26 cellular contexts compared by ENCODE assay signal in the genomic region with DNA sequence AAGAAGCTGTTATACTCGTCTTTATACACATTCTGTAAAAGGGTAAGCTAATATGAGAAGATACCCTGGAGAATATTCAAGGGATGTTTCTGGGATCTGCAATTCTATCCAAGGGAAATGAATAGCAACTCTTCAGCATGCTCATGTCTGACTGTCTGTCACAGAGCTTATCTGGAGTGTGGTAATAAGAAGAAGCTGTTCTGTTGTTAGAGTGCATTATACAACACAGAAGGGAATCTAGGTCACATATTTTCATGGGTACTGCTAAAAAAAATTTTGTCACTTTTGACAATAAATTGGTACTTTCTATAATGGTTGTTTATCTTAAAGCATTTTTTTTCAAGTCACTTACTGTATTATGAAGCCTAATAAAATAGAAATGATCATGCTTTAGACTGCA.
"Had no signal": no experiment of that assay in that cellular context is flagged by ENCODE, and none has a peak within 500 bp of the region (broad histone marks: within the 10 kb centered on the region; RNA-seq: fewer than 3 reads in every experiment).

No MANE protein-coding gene starts in this region.

- H3K4me1 ChIP-seq: adrenal gland, ascending aorta, pancreas, prostate gland, right lobe of liver, thyroid gland, upper lobe of left lung had no signal

- DNase-seq: activated CD4-positive, alpha-beta T cell treated with anti-CD3 and anti-CD28 coated beads for 4 hours; activated CD4-positive, alpha-beta T cell treated with anti-CD3 and anti-CD28 coated beads, Interleukin-2, amount 50 U/mL, for 48 hours; activated CD4-positive, CD25-positive, alpha-beta regulatory T cell; activated CD8-positive, alpha-beta memory T cell treated with anti-CD3 and anti-CD28 coated beads for 24 hours; activated effector memory CD4-positive, alpha-beta T cell treated with anti-CD3 and anti-CD28 coated beads, Interleukin-2, amount 50 U/mL, for 16 hours; activated naive CD4-positive, alpha-beta T cell treated with anti-CD3 and anti-CD28 coated beads for 36 hours; activated naive CD8-positive, alpha-beta T cell treated with anti-CD3 and anti-CD28 coated beads for 36 hours; adrenal gland; mammary epithelial cell; nephron progenitor cell; pancreas; right lobe of liver; stimulated activated CD4-positive, alpha-beta T cell treated with anti-CD3 and anti-CD28 coated beads, Interleukin-12 subunit alpha, Interleukin-12 subunit beta, amount 100 ng/mL, for 4 hours; stimulated activated CD4-positive, alpha-beta T cell treated with anti-CD3 and anti-CD28 coated beads, Interleukin-4, amount 100 ng/mL, for 1 hour; substantia nigra; T-cell; thyroid gland; upper lobe of left lung had no signal

- H3K4me3 ChIP-seq: adrenal gland, ascending aorta, cardiac muscle cell, pancreas, prostate gland, right lobe of liver, skin epidermis, thyroid gland, upper lobe of left lung had no signal

- H3K9me3 Mint-ChIP-seq: activated naive CD4-positive, alpha-beta T cell treated with anti-CD3 and anti-CD28 coated beads for 36 hours; activated naive CD8-positive, alpha-beta T cell treated with anti-CD3 and anti-CD28 coated beads for 36 hours; brain; nephron progenitor cell; stimulated activated naive CD8-positive, alpha-beta T cell treated with anti-CD3 and anti-CD28 coated beads, Interleukin-15, Interleukin-2, amounts not matched to agents 100 ng/mL and 50 ng/mL, for 24 hours; T-cell; T-helper 2 cell treated with Interferon-gamma antibody and Interleukin-4, amounts not matched to agents 5 μg/mL and 100 μg/mL, for 36 hours had no signal

- ATAC-seq: pancreas, right lobe of liver, T-cell had no signal

- H3K4me3 Mint-ChIP-seq: activated naive CD4-positive, alpha-beta T cell treated with anti-CD3 and anti-CD28 coated beads for 36 hours; activated naive CD8-positive, alpha-beta T cell treated with anti-CD3 and anti-CD28 coated beads for 36 hours; brain; nephron progenitor cell; stimulated activated naive CD8-positive, alpha-beta T cell treated with anti-CD3 and anti-CD28 coated beads, Interleukin-15, Interleukin-2, amounts not matched to agents 100 ng/mL and 50 ng/mL, for 24 hours; T-cell; T-helper 2 cell treated with Interferon-gamma antibody and Interleukin-4, amounts not matched to agents 5 μg/mL and 100 μg/mL, for 36 hours had no signal

- H3K9me3 ChIP-seq: adrenal gland, ascending aorta, neutrophil, pancreas, prostate gland, right lobe of liver, thyroid gland, upper lobe of left lung had no signal

- H3K27ac ChIP-seq: adrenal gland, ascending aorta, cardiac muscle cell, neutrophil, pancreas, prostate gland, right lobe of liver, skin epidermis, thyroid gland, upper lobe of left lung had no signal

- H3K36me3 Mint-ChIP-seq: activated naive CD8-positive, alpha-beta T cell treated with anti-CD3 and anti-CD28 coated beads for 36 hours; brain; T-cell had no signal

- H3K27ac Mint-ChIP-seq: activated naive CD4-positive, alpha-beta T cell treated with anti-CD3 and anti-CD28 coated beads for 36 hours; activated naive CD8-positive, alpha-beta T cell treated with anti-CD3 and anti-CD28 coated beads for 36 hours; nephron progenitor cell; stimulated activated naive CD8-positive, alpha-beta T cell treated with anti-CD3 and anti-CD28 coated beads, Interleukin-15, Interleukin-2, amounts not matched to agents 100 ng/mL and 50 ng/mL, for 24 hours; T-cell; T-helper 2 cell treated with Interferon-gamma antibody and Interleukin-4, amounts not matched to agents 5 μg/mL and 100 μg/mL, for 36 hours had no signal

- H3K36me3 ChIP-seq: adrenal gland, ascending aorta, cardiac muscle cell, neutrophil, pancreas, prostate gland, right lobe of liver, thyroid gland, upper lobe of left lung had no signal

- H3K27me3 ChIP-seq: adrenal gland, ascending aorta, cardiac muscle cell, neutrophil, pancreas, right lobe of liver, thyroid gland, upper lobe of left lung had no signal

- H3K27me3 Mint-ChIP-seq: activated naive CD8-positive, alpha-beta T cell treated with anti-CD3 and anti-CD28 coated beads for 36 hours; brain; stimulated activated naive CD8-positive, alpha-beta T cell treated with anti-CD3 and anti-CD28 coated beads, Interleukin-15, Interleukin-2, amounts not matched to agents 100 ng/mL and 50 ng/mL, for 24 hours; T-cell had no signal
